Comparison of ENCODE assay signal across 10 cellular contexts in the genomic region with DNA sequence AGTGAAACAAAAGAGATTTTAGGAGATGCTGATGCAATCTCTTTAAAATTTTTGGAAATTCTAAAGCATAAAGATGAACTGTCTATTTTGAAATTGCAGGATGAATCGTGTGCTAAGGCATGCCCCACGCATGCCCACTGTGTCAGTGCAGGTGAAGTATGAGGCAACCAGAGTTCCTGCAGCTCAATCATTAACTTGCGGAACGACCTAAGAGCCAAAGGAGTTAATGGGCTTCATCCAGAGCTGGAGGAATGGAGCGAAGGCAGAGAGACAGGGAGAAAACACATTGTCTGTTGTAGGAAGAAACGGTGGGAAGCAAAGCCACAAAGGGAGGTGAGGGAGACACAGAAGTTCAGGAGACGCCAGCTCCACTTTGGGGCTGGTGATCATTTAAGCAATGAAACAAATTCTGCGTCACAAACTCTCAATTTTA.
DNase-seq lines count a peak whose midpoint lies in the region; ATAC-seq and TF ChIP-seq lines count a peak whose summit lies in the region.
"Had no signal": no experiment of that assay in that cellular context is flagged by ENCODE, and none has a peak within 500 bp of the region (broad histone marks: within the 10 kb centered on the region; RNA-seq: fewer than 3 reads in every experiment).

No MANE protein-coding gene starts in this region.

- peaks cover 34% of the 10 kb centered on the region for H3K4me1 Mint-ChIP-seq in WTC11

- H3K9me3 ChIP-seq in HAP-1, result no peaks in the 10 kb centered on the region

- H3K4me3 Mint-ChIP-seq in WTC11, result peak overlapping the region; percentile 22

- no peaks in the 10 kb centered on the region for H3K4me1 ChIP-seq in HAP-1

- H3K4me3 ChIP-seq in skeletal muscle cell (ENCODE audit: low read depth, low read length) (no peak overlapping the region), HAP-1 (no peak overlapping the region)

- no peaks in the 10 kb centered on the region for H3K27me3 Mint-ChIP-seq in WTC11 (ENCODE audit: low read depth)

- DNase-seq in HK-2 (ENCODE audit: unreplicated experiment) (peak; percentile 74), WTC11 (ENCODE audit: low spot score) (no peak), kidney tubule cell (ENCODE audit: low spot score) (peak; percentile 96), skeletal muscle cell (ENCODE audit: low read depth) (peak; percentile 17), HAP-1 (ENCODE audit: low spot score in 2 of 2) (no peak)
- DNase-seq: Karpas-422, NCI-H774 had no signal

- H3K27ac Mint-ChIP-seq in WTC11, result peak overlapping the region; percentile 54

- CTCF ChIA-PET in WTC11 (lab: Charles Lee), result interaction anchor here (1.7 kb wide), 1 partner anchor 266 kb away, joined by 9 read pairs; the partner anchor contains the start of gene CCDC85A

- TF ChIP-seq CTCF in WTC11 (IDR thresholded peaks at IDR 0.05), result no peak

- POLR2A ChIA-PET in WTC11 (lab: Charles Lee), result interaction anchor here (0.6 kb wide), 1 partner anchor 109 kb away, joined by 3 read pairs; no protein-coding TSS in a partner anchor

- no peaks in the 10 kb centered on the region for H3K36me3 ChIP-seq in HAP-1 (replicated peaks)

- in situ Hi-C loops in HAP-1 (cut with MboI; ENCODE audit: low sequenced_read_pairs), result no loop called here

- no peaks in the 10 kb centered on the region for H3K27me3 ChIP-seq in HAP-1 (ENCODE audit: low read depth)

- peaks cover 21% of the 10 kb centered on the region for H3K9me3 Mint-ChIP-seq in WTC11

- H3K36me3 Mint-ChIP-seq in WTC11, result peaks cover 21% of the 10 kb centered on the region

- ATAC-seq in WTC11, result peak; percentile 55
- no peak for ATAC-seq in GM18861 (IDR thresholded peaks at IDR 0.05; ENCODE audit: unreplicated experiment)
- no peak for ATAC-seq in GM21619 (IDR thresholded peaks at IDR 0.05; ENCODE audit: unreplicated experiment)
- no peak for ATAC-seq in GM21529 (IDR thresholded peaks at IDR 0.05; ENCODE audit: unreplicated experiment)

TF ChIP-seq in WTC11, 78 proteins besides CTCF, POLR2A, EP300 and RAD21:
- no peak for TF ChIP-seq MYBL2 (CRISPR knock-in tag; IDR thresholded peaks at IDR 0.05)
- peak; percentile 93 for TF ChIP-seq GABPB1 (CRISPR knock-in tag; IDR thresholded peaks at IDR 0.05)
- TF ChIP-seq, protein P1, sequence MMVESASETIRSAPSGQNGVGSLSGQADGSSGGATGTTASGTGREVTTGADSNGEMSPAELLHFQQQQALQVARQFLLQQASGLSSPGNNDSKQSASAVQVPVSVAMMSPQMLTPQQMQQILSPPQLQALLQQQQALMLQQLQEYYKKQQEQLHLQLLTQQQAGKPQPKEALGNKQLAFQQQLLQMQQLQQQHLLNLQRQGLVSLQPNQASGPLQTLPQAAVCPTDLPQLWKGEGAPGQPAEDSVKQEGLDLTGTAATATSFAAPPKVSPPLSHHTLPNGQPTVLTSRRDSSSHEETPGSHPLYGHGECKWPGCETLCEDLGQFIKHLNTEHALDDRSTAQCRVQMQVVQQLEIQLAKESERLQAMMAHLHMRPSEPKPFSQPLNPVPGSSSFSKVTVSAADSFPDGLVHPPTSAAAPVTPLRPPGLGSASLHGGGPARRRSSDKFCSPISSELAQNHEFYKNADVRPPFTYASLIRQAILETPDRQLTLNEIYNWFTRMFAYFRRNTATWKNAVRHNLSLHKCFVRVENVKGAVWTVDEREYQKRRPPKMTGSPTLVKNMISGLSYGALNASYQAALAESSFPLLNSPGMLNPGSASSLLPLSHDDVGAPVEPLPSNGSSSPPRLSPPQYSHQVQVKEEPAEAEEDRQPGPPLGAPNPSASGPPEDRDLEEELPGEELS (CRISPR knock-in tag; IDR thresholded peaks at IDR 0.05), result no peak

Comparison
In these comparisons a context has a peak if more than half of its experiments do, and no peak if none do; other contexts are left out.
1. DNase-seq: peak in HK-2 (single experiment), kidney tubule cell (single experiment) and skeletal muscle cell (single experiment); none in WTC11 (single experiment) and HAP-1 (0 of 2).